1 cellular context compared by ENCODE assay signal in the genomic region with DNA sequence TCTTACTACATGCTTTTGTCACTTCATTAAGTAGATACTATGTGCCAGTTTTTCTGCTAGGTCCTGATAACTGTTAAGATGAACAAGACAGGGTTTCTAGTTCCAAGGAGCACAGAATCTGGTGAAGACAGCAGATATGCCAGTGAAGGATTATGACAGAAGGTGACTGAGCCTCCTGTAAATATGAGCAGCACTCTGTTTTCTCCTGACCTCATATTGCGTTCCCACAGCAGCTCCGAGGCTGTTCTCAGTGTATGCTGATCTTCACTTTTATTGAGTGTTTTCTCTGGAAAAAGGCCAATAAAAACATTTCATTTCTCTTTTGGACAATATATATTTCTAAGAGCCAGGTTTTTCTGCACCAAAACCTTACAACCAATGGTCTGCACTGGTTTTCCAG.
TF ChIP-seq lines count a peak whose summit lies in the region.

No MANE protein-coding gene starts in this region.

TF ChIP-seq in HEK293, 187 proteins besides CTCF, POLR2A, EP300 and RAD21 (continued from another document):
- TF ChIP-seq, protein P1, sequence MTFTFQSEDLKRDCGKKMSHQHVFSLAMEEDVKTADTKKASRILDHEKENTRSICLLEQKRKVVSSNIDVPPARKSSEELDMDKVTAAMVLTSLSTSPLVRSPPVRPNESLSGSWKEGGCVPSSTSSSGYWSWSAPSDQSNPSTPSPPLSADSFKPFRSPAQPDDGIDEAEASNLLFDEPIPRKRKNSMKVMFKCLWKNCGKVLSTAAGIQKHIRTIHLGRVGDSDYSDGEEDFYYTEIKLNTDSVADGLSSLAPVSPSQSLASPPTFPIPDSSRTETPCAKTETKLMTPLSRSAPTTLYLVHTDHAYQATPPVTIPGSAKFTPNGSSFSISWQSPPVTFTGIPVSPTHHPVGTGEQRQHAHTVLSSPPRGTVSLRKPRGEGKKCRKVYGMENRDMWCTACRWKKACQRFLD (tag by site-specific recombination; IDR thresholded peaks at IDR 0.05) = no peak
- TF ChIP-seq, protein P2, sequence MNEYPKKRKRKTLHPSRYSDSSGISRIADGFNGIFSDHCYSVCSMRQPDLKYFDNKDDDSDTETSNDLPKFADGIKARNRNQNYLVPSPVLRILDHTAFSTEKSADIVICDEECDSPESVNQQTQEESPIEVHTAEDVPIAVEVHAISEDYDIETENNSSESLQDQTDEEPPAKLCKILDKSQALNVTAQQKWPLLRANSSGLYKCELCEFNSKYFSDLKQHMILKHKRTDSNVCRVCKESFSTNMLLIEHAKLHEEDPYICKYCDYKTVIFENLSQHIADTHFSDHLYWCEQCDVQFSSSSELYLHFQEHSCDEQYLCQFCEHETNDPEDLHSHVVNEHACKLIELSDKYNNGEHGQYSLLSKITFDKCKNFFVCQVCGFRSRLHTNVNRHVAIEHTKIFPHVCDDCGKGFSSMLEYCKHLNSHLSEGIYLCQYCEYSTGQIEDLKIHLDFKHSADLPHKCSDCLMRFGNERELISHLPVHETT (tag by site-specific recombination; IDR thresholded peaks at IDR 0.05) = no peak
- TF ChIP-seq ZNF677 (tag by site-specific recombination; IDR thresholded peaks at IDR 0.05) = no peak
- no peak for TF ChIP-seq ZNF501 (tag by site-specific recombination; IDR thresholded peaks at IDR 0.05)
- TF ChIP-seq ZNF830 (tag by site-specific recombination; IDR thresholded peaks at IDR 0.05; ENCODE audit: low read depth) = no peak
